ENCODE assay signal across 24 cellular contexts in the genomic region with DNA sequence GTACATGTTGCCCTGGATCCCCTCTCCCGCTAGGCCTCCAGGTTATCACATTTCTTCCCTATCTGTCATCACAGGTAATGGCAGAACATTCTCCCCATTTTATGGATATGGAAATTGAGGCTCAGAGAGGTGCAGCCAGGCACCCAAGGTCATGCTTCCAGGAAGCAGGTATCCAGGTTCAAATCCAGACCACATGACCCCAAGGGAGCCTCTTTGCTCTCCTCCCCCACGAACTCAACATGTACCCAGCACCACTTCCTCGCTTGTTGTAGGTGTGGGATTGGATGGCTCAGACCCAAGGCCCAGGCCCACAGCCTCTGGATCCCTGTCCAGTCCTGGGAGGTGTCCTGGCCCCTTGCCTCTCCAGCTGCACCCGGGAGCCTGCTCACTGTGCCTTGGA.
A peak's percentile ranks its signal among the peaks of the same experiment; 100 is the strongest.
DNase-seq lines count a peak whose midpoint lies in the region; ATAC-seq, FAIRE-seq and TF ChIP-seq lines count a peak whose summit lies in the region.
"Had no signal": no experiment of that assay in that cellular context is flagged by ENCODE, and none has a peak within 500 bp of the region (broad histone marks: within the 10 kb centered on the region; RNA-seq: fewer than 3 reads in every experiment).

No MANE protein-coding gene starts in this region.

- H3K4me3 ChIP-seq in HepG2 (replicated peaks in 1 of 3; ENCODE audit: insufficient read depth in 1 of 3, low read depth in 2 of 3, low read length in 3 of 3) (no peak overlapping the region), right lobe of liver (no peak overlapping the region), esophagus muscularis mucosa (no peak overlapping the region)
- H3K4me3 ChIP-seq: PC-9 had no signal

- DNase-seq in HepG2 (ENCODE audit: low spot score) (no peak), right lobe of liver (no peak), esophagus muscularis mucosa (ENCODE audit: extremely low spot score) (peak; percentile 17), retina (peak; percentile 0), activated gamma-delta T cell (lab: John Stamatoyannopoulos, UW) (no peak), GM10248 (ENCODE audit: extremely low spot score) (no peak)
- DNase-seq: 8988T, ACHN, Calu3, GF-D8, HCEC 1CT, Kasumi-1, MV-4-11, NCI-H2029, NCI-H446 treated with DMSO at 0.1 percent for 48 hours, NCI-H526, PC-9, SHP77 had no signal

- no peak for TF ChIP-seq RAD21 in HepG2 (CRISPR knock-in tag; IDR thresholded peaks at IDR 0.05)

- no peaks in the 10 kb centered on the region for H3K79me2 ChIP-seq in HepG2 (ENCODE audit: insufficient read depth, low read length)

- no peak for TF ChIP-seq CTCF in HepG2 (CRISPR knock-in tag; IDR thresholded peaks at IDR 0.05)
- no peak for TF ChIP-seq CTCF in right lobe of liver (IDR thresholded peaks at IDR 0.05)
- no peak for TF ChIP-seq CTCF in esophagus muscularis mucosa (IDR thresholded peaks at IDR 0.05)
- no peak for TF ChIP-seq CTCF in GM10248 (IDR thresholded peaks at IDR 0.05; ENCODE audit: control extremely low read depth, extremely low read depth, low read depth, missing control alignments)

- H3K36me3 ChIP-seq in HepG2 (replicated peaks in 1 of 2; ENCODE audit: control insufficient read depth in 1 of 2, insufficient read depth in 2 of 2, low read length in 2 of 2) (no peaks in the 10 kb centered on the region), right lobe of liver (no peaks in the 10 kb centered on the region), esophagus muscularis mucosa (no peaks in the 10 kb centered on the region)

- 37% methylated on average over 3 of the region's 4 CpGs for whole genome bisulfite sequencing in HepG2 (ENCODE audit: low lambda C conversion rate)
- 100% methylated on average over 1 of the region's 4 CpGs for WGBS in right lobe of liver (ENCODE audit: insufficient coverage, low coverage, low lambda C conversion rate, missing lambda C conversion rate)
- 98% methylated on average over 4 of the region's 4 CpGs for WGBS in esophagus muscularis mucosa

- peaks cover 5 to 36% of the 10 kb centered on the region in 2 experiments; a peak in 4 of 5 replicates for H3K27me3 ChIP-seq in HepG2 (ENCODE audit: control insufficient read depth in 1 of 2, insufficient read depth in 2 of 2, low read length in 2 of 2)
- H3K27me3 ChIP-seq in right lobe of liver = no peaks in the 10 kb centered on the region
- H3K27me3 ChIP-seq in esophagus muscularis mucosa = no peaks in the 10 kb centered on the region

- no peak for FAIRE-seq in HepG2 (lab: Jason Lieb, UNC)
- FAIRE-seq: GM12892, GM19239, H1 had no signal

- BruUV-seq in HepG2 (replicated peaks; lab: Mats Ljungman, UMichigan) = no TSS peak

- TF ChIP-seq POLR2A in HepG2 (IDR thresholded peaks at IDR 0.05; ENCODE audit: insufficient read depth in 1 of 2, low read depth in 2 of 2, low read length in 2 of 2) = no peak
- TF ChIP-seq POLR2A in right lobe of liver (IDR thresholded peaks at IDR 0.05) = no peak
- no peak for TF ChIP-seq POLR2A in esophagus muscularis mucosa (IDR thresholded peaks at IDR 0.05; ENCODE audit: low read depth)

- ATAC-seq in HepG2 (no peak), right lobe of liver (no peak), HG02588 (IDR thresholded peaks at IDR 0.05; ENCODE audit: unreplicated experiment) (no peak), HG03565 (IDR thresholded peaks at IDR 0.05; ENCODE audit: unreplicated experiment) (no peak)

- no peak overlapping the region for H3K9ac ChIP-seq in HepG2 (ENCODE audit: insufficient read depth, low read depth, low read length)

- H3K27ac ChIP-seq in HepG2 (ENCODE audit: extremely low read length, insufficient read depth, low read length) (no peak overlapping the region), right lobe of liver (no peak overlapping the region), esophagus muscularis mucosa (replicated peaks in 1 of 4) (no peak overlapping the region)
- H3K27ac ChIP-seq: HL-60, PC-9 had no signal

- CTCF ChIA-PET in HepG2 (lab: Yijun Ruan, JAX; ENCODE audit: low intra/inter-chr PET ratio, low total read pairs) = no interaction called here
- CTCF ChIA-PET in GM10248 (lab: Yijun Ruan, JAX) = no interaction called here

- in situ Hi-C loops in HepG2 (cut with HindIII; ENCODE audit: extremely low pct_ligation_motif_present, low pct_unique_long_range_greater_than_20kb) = no loop called here

- no peak overlapping the region for H2AFZ ChIP-seq in HepG2 (ENCODE audit: low read length)
- H2AFZ ChIP-seq: PC-9 had no signal

- no peak overlapping the region for H3K4me2 ChIP-seq in HepG2 (ENCODE audit: low read depth, low read length)

- POLR2A ChIA-PET in HepG2 (lab: Yijun Ruan, JAX) = no interaction called here
- POLR2A ChIA-PET in GM10248 (lab: Yijun Ruan, JAX) = no interaction called here

- H3K4me1 ChIP-seq in HepG2 (ENCODE audit: insufficient read depth, low read length) (peaks cover 13% of the 10 kb centered on the region), right lobe of liver (no peaks in the 10 kb centered on the region), esophagus muscularis mucosa (peaks cover 7 to 15% (median 13%) of the 10 kb centered on the region in 4 donors)

- H4K20me1 ChIP-seq in HepG2 (ENCODE audit: insufficient read depth, low read length) = no peaks in the 10 kb centered on the region

- H3K9me3 ChIP-seq in HepG2 (ENCODE audit: low read length) (no peaks in the 10 kb centered on the region), right lobe of liver (no peaks in the 10 kb centered on the region), esophagus muscularis mucosa (no peaks in the 10 kb centered on the region)

- intact Hi-C loops in HepG2 (cut with micrococcal nuclease; ENCODE audit: unreplicated experiment) = no loop called here
- intact Hi-C loops in right lobe of liver (cut with DNase I) = no loop called here
- intact Hi-C loops in esophagus muscularis mucosa (cut with DNase I) = no loop called here

- TF ChIP-seq EP300 in HepG2 (IDR thresholded peaks at IDR 0.05; ENCODE audit: low read depth in 2 of 2, low read length in 2 of 2) = no peak
- TF ChIP-seq EP300 in HepG2 (CRISPR knock-in tag; IDR thresholded peaks at IDR 0.05; ENCODE audit: borderline replicate concordance) = no peak
- no peak for TF ChIP-seq EP300 in esophagus muscularis mucosa (IDR thresholded peaks at IDR 0.05)

TF ChIP-seq in HepG2, 621 proteins besides CTCF, POLR2A, EP300 and RAD21 (continues in another document):
- TF ChIP-seq ZNF703 (CRISPR knock-in tag; IDR thresholded peaks at IDR 0.05; ENCODE audit: borderline replicate concordance) = no peak
- TF ChIP-seq WIZ (CRISPR knock-in tag; IDR thresholded peaks at IDR 0.05) = no peak
- no peak for TF ChIP-seq ZIK1 (CRISPR knock-in tag; IDR thresholded peaks at IDR 0.05; ENCODE audit: borderline replicate concordance, low read depth)
- TF ChIP-seq GPN1 (CRISPR knock-in tag; IDR thresholded peaks at IDR 0.05; ENCODE audit: borderline replicate concordance) = no peak
- peak; percentile 49 for TF ChIP-seq ZNF629 (CRISPR knock-in tag; conservative IDR thresholded peaks at IDR 0.05)
- no peak for TF ChIP-seq HDAC2 (CRISPR knock-in tag; IDR thresholded peaks at IDR 0.05)
- TF ChIP-seq, protein P1, sequence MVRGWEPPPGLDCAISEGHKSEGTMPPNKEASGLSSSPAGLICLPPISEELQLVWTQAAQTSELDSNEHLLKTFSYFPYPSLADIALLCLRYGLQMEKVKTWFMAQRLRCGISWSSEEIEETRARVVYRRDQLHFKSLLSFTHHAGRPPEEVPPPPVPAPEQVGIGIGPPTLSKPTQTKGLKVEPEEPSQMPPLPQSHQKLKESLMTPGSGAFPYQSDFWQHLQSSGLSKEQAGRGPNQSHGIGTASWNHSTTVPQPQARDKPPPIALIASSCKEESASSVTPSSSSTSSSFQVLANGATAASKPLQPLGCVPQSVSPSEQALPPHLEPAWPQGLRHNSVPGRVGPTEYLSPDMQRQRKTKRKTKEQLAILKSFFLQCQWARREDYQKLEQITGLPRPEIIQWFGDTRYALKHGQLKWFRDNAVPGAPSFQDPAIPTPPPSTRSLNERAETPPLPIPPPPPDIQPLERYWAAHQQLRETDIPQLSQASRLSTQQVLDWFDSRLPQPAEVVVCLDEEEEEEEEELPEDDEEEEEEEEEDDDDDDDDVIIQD (CRISPR knock-in tag; IDR thresholded peaks at IDR 0.05; ENCODE audit: low read depth) = no peak
- no peak for TF ChIP-seq ZFYVE20 (CRISPR knock-in tag; IDR thresholded peaks at IDR 0.05; ENCODE audit: borderline replicate concordance, low read depth)

Comparison
In these comparisons a context has a peak if more than half of its experiments do, and no peak if none do; other contexts are left out.
1. DNase-seq: peak in esophagus muscularis mucosa (single experiment) and retina (single experiment); none in HepG2 (single experiment), right lobe of liver (0 of 3), activated gamma-delta T cell (single experiment) and GM10248 (single experiment).